Comparison of ENCODE assay signal across 1 cellular context in genomic region chr4:188903995-188904394, GRCh38.
TF ChIP-seq lines count a peak whose summit lies in the region.

No MANE protein-coding gene starts in this region.

TF ChIP-seq in WTC11, 78 proteins besides CTCF, POLR2A, EP300 and RAD21 (continued from another document):
- TF ChIP-seq NFATC4 (CRISPR knock-in tag; IDR thresholded peaks at IDR 0.05) (no peak), ZNF423 (CRISPR knock-in tag; IDR thresholded peaks at IDR 0.05) (no peak), SOX15 (CRISPR knock-in tag; IDR thresholded peaks at IDR 0.05) (no peak)
